ENCODE assay signal across 12 cellular contexts in genomic region chr3:171374661-171375285, GRCh38.
DNase-seq lines count a peak whose midpoint lies in the region; ATAC-seq and TF ChIP-seq lines count a peak whose summit lies in the region.
"Had no signal": no experiment of that assay in that cellular context is flagged by ENCODE, and none has a peak within 500 bp of the region (broad histone marks: within the 10 kb centered on the region; RNA-seq: fewer than 3 reads in every experiment).

No MANE protein-coding gene starts in this region.

- H3K9me3 ChIP-seq in RWPE2 (ENCODE audit: severe bottlenecking) (no peaks in the 10 kb centered on the region), psoas muscle (no peaks in the 10 kb centered on the region)
- H3K9me3 ChIP-seq: suprapubic skin had no signal

- H3K36me3 ChIP-seq in RWPE2 (ENCODE audit: low read depth): no peaks in the 10 kb centered on the region
- H3K36me3 ChIP-seq in psoas muscle (ENCODE audit: insufficient read depth in 1 of 2, low read depth in 1 of 2): no peaks in the 10 kb centered on the region
- H3K36me3 ChIP-seq: suprapubic skin had no signal

- H3K27ac ChIP-seq in RWPE2 (ENCODE audit: poor library complexity, severe bottlenecking) (peak overlapping the region; percentile 79), psoas muscle (no peak overlapping the region)
- H3K27ac ChIP-seq: suprapubic skin had no signal

- 42 to 54% (median 42%) methylated on average over 3 of the region's 3 CpGs for WGBS in psoas muscle, 3 donors

- H3K4me1 ChIP-seq in RWPE2 (ENCODE audit: insufficient read depth, poor library complexity, severe bottlenecking) (peaks cover 13% of the 10 kb centered on the region), psoas muscle (peaks cover 52% of the 10 kb centered on the region)

- H3K27me3 ChIP-seq in RWPE2 (ENCODE audit: insufficient read depth, poor library complexity, severe bottlenecking) (no peaks in the 10 kb centered on the region), psoas muscle (ENCODE audit: insufficient read depth in 3 of 3, low read length in 2 of 3) (no peaks in the 10 kb centered on the region)
- H3K27me3 ChIP-seq: dorsolateral prefrontal cortex, suprapubic skin had no signal

- no peak overlapping the region for H3K4me3 ChIP-seq in RWPE2 (ENCODE audit: severe bottlenecking)
- no peak overlapping the region for H3K4me3 ChIP-seq in epithelial cell of esophagus (ENCODE audit: low read length)
- no peak overlapping the region for H3K4me3 ChIP-seq in psoas muscle
- H3K4me3 ChIP-seq: suprapubic skin had no signal

- intact Hi-C loops in psoas muscle (cut with DNase I): no loop called here

- DNase-seq in HCEC 1CT (peak; percentile 91), RWPE2 (ENCODE audit: low spot score) (no peak), epithelial cell of esophagus (ENCODE audit: low read depth) (peak; percentile 53), psoas muscle (no peak), NCI-H2029 (lab: John Stamatoyannopoulos, UW) (no peak), DMS114 treated with DMSO at 0.1 percent for 48 hours (lab: John Stamatoyannopoulos, UW; ENCODE audit: unreplicated experiment) (no peak), SIG-M5 (lab: John Stamatoyannopoulos, UW) (no peak)
- DNase-seq: activated CD4-positive, alpha-beta T cell treated with anti-CD3 and anti-CD28 coated beads for 36 hours; dorsolateral prefrontal cortex; SHP77 treated with DMSO at 0.1 percent for 48 hours had no signal

- TF ChIP-seq CTCF in RWPE2 (IDR thresholded peaks at IDR 0.05; ENCODE audit: poor library complexity, severe bottlenecking): no peak
- no peak for TF ChIP-seq CTCF in epithelial cell of esophagus (IDR thresholded peaks at IDR 0.05; ENCODE audit: insufficient read depth, low read depth, low read length, missing control alignments)
- no peak for TF ChIP-seq CTCF in psoas muscle (IDR thresholded peaks at IDR 0.05)

- ATAC-seq in RWPE2 (ENCODE audit: low read depth) (peak; percentile 78), psoas muscle (peak in 3 of 4 donors; percentile 46 to 52 (median 47)), GM18498 (IDR thresholded peaks at IDR 0.05; ENCODE audit: unreplicated experiment) (no peak)
- ATAC-seq: activated CD4-positive, alpha-beta T cell treated with anti-CD3 and anti-CD28 coated beads for 36 hours had no signal

Comparison
In these comparisons a context has a peak if more than half of its experiments do, and no peak if none do; other contexts are left out.
1. DNase-seq: peak in HCEC 1CT (single experiment) and epithelial cell of esophagus (single experiment); none in RWPE2 (single experiment), psoas muscle (0 of 2), NCI-H2029 (single experiment), DMS114 treated with DMSO at 0.1 percent for 48 hours (single experiment) and SIG-M5 (single experiment).